Comparison of ENCODE assay signal across 8 cellular contexts in the genomic region with DNA sequence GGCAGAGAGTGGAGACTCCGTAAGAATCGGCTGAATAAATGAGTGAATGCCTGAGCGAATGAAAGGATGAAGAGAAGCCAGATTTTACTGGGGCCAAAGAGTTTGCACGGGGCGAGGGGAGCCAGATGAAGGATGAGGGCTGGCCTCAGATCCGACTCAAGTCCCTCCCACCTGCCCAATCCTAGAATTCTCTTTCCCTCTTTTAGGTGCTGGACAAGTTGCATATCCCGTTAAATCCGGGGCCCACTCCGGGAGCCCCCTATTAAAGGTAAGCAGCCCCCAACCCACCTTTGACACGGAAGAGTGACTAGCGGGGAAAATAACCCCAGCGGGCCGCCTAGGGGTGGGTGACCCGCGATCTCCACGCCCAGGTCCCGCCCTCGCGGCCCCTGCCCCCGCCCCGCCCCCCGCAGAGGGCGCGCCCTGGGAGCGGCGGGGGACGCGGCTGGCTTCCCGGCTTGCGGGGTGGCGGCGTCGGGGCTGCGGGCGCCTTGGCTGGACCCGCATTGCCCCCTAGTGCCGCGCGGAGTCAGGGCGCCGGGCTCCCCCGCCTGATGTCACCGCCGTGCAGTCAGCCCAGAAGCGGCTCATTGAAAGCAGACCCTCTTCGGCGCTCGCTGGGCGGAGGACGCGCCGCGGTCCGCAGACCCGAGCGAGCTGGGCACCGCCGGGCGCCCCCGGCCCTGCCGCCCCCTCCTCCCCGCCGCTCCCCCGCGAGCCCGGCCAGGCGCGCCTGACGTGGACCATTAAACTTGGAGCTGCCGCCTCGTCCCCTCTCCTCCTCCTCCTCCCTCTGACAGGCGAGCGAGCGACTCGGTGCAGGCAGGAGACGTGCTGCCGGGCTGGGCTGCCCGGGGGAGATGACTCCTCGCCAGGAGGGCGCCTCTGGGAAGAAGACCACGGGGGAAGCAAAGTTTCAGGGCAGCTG.
DNase-seq lines count a peak whose midpoint lies in the region; ATAC-seq and TF ChIP-seq lines count a peak whose summit lies in the region.

TSS of gene ADRA1B (plus strand) at position 570 of the 928 bp plus-strand sequence. CDS start 424 bp downstream, outside the sequence.

- H3K36me3 ChIP-seq in iPS DF 6.9 (ENCODE audit: control insufficient read depth, insufficient read depth, low read length): no peaks in the 10 kb centered on the region

- H3K9me3 ChIP-seq in iPS DF 6.9 (ENCODE audit: control insufficient read depth, insufficient read depth, low read length): no peaks in the 10 kb centered on the region

- H3K4me3 ChIP-seq in astrocyte of the cerebellum (ENCODE audit: low read depth, low read length) (peak within 1 kb of the TSS; percentile 42), iPS DF 6.9 (ENCODE audit: low read length) (peak within 1 kb of the TSS; percentile 51; the same call in 1 of the 2 replicates), skeletal muscle cell (ENCODE audit: low read depth, low read length) (peak within 1 kb of the TSS; percentile 45)

- in situ Hi-C loops in astrocyte of the cerebellum (cut with HindIII; ENCODE audit: low sequenced_read_pairs): loop anchor here (25.0 kb wide), 1 partner anchor 479 kb away; no protein-coding TSS in a partner anchor

- no peak within 1 kb of the TSS for H3K27ac ChIP-seq in iPS DF 6.9 (ENCODE audit: low read length)

- ATAC-seq in HG03139 (IDR thresholded peaks at IDR 0.05; ENCODE audit: unreplicated experiment): peak; percentile 51

- no peaks in the 10 kb centered on the region; the same call in 1 of the 2 replicates for H3K4me1 ChIP-seq in iPS DF 6.9 (ENCODE audit: control insufficient read depth, insufficient read depth, low read length)

- no CpG with 5 or more reads among the region's 81 CpGs for WGBS in iPS DF 6.9 (ENCODE audit: insufficient coverage, insufficient read length)

- H3K27me3 ChIP-seq in iPS DF 6.9 (ENCODE audit: control insufficient read depth, insufficient read depth, low read length): peaks cover 9% of the 10 kb centered on the region

- TF ChIP-seq CTCF in GM10266 (IDR thresholded peaks at IDR 0.05; ENCODE audit: control insufficient read depth, insufficient read depth, low read depth, missing control alignments) (peak; percentile 64), astrocyte of the cerebellum (IDR thresholded peaks at IDR 0.05; ENCODE audit: low read depth, low read length, missing control alignments) (peak; percentile 44)

- peak; percentile 80 for DNase-seq in GM10266 (ENCODE audit: extremely low spot score)
- DNase-seq in SW480 (ENCODE audit: low spot score): peak; percentile 75
- DNase-seq in astrocyte of the cerebellum (ENCODE audit: low read depth): no peak
- no peak for DNase-seq in iPS DF 6.9 (ENCODE audit: low read depth, low spot score)
- DNase-seq in skeletal muscle cell (ENCODE audit: low read depth): no peak
- no peak for DNase-seq in GF-D8 (lab: John Stamatoyannopoulos, UW)
- DNase-seq in AML-193 (lab: John Stamatoyannopoulos, UW): no peak

Comparison
In these comparisons a context has a peak if more than half of its experiments do, and no peak if none do; other contexts are left out.
1. DNase-seq: peak in GM10266 (single experiment) and SW480 (single experiment); none in astrocyte of the cerebellum (single experiment), iPS DF 6.9 (single experiment), skeletal muscle cell (single experiment), GF-D8 (single experiment) and AML-193 (0 of 2).
2. Peak in every context shown above with its lines, with median percentiles within 50 percentile points of each other: H3K4me3 ChIP-seq.